32 cellular contexts compared by ENCODE assay signal in genomic region chr3:109545746-109546145, GRCh38.
"Had no signal": no experiment of that assay in that cellular context is flagged by ENCODE, and none has a peak within 500 bp of the region (broad histone marks: within the 10 kb centered on the region; RNA-seq: fewer than 3 reads in every experiment).

No MANE protein-coding gene starts in this region.

- H3K36me3 Mint-ChIP-seq: activated CD8-positive, alpha-beta memory T cell treated with anti-CD3 and anti-CD28 coated beads, Interleukin-2, amount 10 ng/mL, durations not matched to agents 7 days and 5 days; activated naive CD8-positive, alpha-beta T cell; immature natural killer cell; naive B cell; type B pancreatic cell had no signal

- H3K4me1 Mint-ChIP-seq: activated CD8-positive, alpha-beta memory T cell treated with anti-CD3 and anti-CD28 coated beads, Interleukin-2, amount 10 ng/mL, durations not matched to agents 7 days and 5 days; immature natural killer cell; naive B cell; nephron progenitor cell; WTC11 had no signal

- H3K27ac Mint-ChIP-seq: activated CD8-positive, alpha-beta memory T cell treated with anti-CD3 and anti-CD28 coated beads, Interleukin-2, amount 10 ng/mL, durations not matched to agents 7 days and 5 days; activated CD8-positive, alpha-beta T cell treated with anti-CD3 and anti-CD28 coated beads, Interleukin-2, amount 10 ng/mL, durations not matched to agents 7 days and 5 days; activated naive CD8-positive, alpha-beta T cell; activated T-cell treated with anti-CD3 and anti-CD28 coated beads, Interleukin-2, amount 50 U/mL, for 72 hours; effector memory CD8-positive, alpha-beta T cell; immature natural killer cell; mesothelial cell of epicardium; naive B cell; nephron progenitor cell; type B pancreatic cell; WTC11 had no signal

- ATAC-seq: activated CD8-positive, alpha-beta memory T cell treated with anti-CD3 and anti-CD28 coated beads, Interleukin-2, amount 10 ng/mL, durations not matched to agents 7 days and 5 days; activated CD8-positive, alpha-beta T cell treated with anti-CD3 and anti-CD28 coated beads, Interleukin-2, amount 10 ng/mL, durations not matched to agents 7 days and 5 days; activated T-cell treated with anti-CD3 and anti-CD28 coated beads, Interleukin-2, amount 50 U/mL, for 72 hours; effector memory CD8-positive, alpha-beta T cell; heart left ventricle; pancreas; sciatic nerve; stimulated activated naive CD8-positive, alpha-beta T cell treated with anti-CD3 and anti-CD28 coated beads, Interleukin-15, Interleukin-2, amounts not matched to agents 100 U/mL and 50 U/mL, for 24 hours; WTC11 had no signal

- H3K9me3 Mint-ChIP-seq: effector memory CD8-positive, alpha-beta T cell had no signal

- H3K4me3 Mint-ChIP-seq: activated CD8-positive, alpha-beta memory T cell treated with anti-CD3 and anti-CD28 coated beads, Interleukin-2, amount 10 ng/mL, durations not matched to agents 7 days and 5 days; activated CD8-positive, alpha-beta T cell treated with anti-CD3 and anti-CD28 coated beads, Interleukin-2, amount 10 ng/mL, durations not matched to agents 7 days and 5 days; activated naive CD8-positive, alpha-beta T cell; activated T-cell treated with anti-CD3 and anti-CD28 coated beads, Interleukin-2, amount 50 U/mL, for 72 hours; effector memory CD8-positive, alpha-beta T cell; immature natural killer cell; mesothelial cell of epicardium; naive B cell; nephron progenitor cell; type B pancreatic cell; WTC11 had no signal

- H3K27ac ChIP-seq: adrenal gland, ascending aorta, breast epithelium, heart left ventricle, neutrophil, pancreas, prostate gland, skin epidermis, vagina had no signal

- H3K27me3 Mint-ChIP-seq: activated CD8-positive, alpha-beta memory T cell treated with anti-CD3 and anti-CD28 coated beads, Interleukin-2, amount 10 ng/mL, durations not matched to agents 7 days and 5 days; activated naive CD8-positive, alpha-beta T cell; naive B cell had no signal

- DNase-seq: activated CD4-positive, alpha-beta T cell treated with anti-CD3 and anti-CD28 coated beads for 1 hour; activated CD8-positive, alpha-beta memory T cell treated with anti-CD3 and anti-CD28 coated beads, Interleukin-2, amount 10 ng/mL, durations not matched to agents 7 days and 5 days; activated CD8-positive, alpha-beta T cell treated with anti-CD3 and anti-CD28 coated beads, Interleukin-2, amount 10 ng/mL, durations not matched to agents 7 days and 5 days; activated naive CD4-positive, alpha-beta T cell; activated T-cell treated with anti-CD3 and anti-CD28 coated beads, Interleukin-2, amount 50 U/mL, for 72 hours; adrenal gland; central memory CD4-positive, alpha-beta T cell; dermis blood vessel endothelial cell; effector memory CD8-positive, alpha-beta T cell; erythroblast; heart left ventricle; hypothalamus; immature natural killer cell; naive B cell; nephron progenitor cell; pancreas; retina; stimulated activated CD4-positive, alpha-beta T cell treated with anti-CD3 and anti-CD28 coated beads, Interleukin-12 subunit alpha, Interleukin-12 subunit beta, amount 100 ng/mL, for 4 hours; stimulated activated CD4-positive, alpha-beta T cell treated with anti-CD3 and anti-CD28 coated beads, Interleukin-4, amount 100 ng/mL, for 1 hour; stimulated activated naive CD8-positive, alpha-beta T cell treated with anti-CD3 and anti-CD28 coated beads, Interleukin-15, Interleukin-2, amounts not matched to agents 100 U/mL and 50 U/mL, for 24 hours; T-helper 2 cell had no signal
